7 cellular contexts compared by ENCODE assay signal in the genomic region with DNA sequence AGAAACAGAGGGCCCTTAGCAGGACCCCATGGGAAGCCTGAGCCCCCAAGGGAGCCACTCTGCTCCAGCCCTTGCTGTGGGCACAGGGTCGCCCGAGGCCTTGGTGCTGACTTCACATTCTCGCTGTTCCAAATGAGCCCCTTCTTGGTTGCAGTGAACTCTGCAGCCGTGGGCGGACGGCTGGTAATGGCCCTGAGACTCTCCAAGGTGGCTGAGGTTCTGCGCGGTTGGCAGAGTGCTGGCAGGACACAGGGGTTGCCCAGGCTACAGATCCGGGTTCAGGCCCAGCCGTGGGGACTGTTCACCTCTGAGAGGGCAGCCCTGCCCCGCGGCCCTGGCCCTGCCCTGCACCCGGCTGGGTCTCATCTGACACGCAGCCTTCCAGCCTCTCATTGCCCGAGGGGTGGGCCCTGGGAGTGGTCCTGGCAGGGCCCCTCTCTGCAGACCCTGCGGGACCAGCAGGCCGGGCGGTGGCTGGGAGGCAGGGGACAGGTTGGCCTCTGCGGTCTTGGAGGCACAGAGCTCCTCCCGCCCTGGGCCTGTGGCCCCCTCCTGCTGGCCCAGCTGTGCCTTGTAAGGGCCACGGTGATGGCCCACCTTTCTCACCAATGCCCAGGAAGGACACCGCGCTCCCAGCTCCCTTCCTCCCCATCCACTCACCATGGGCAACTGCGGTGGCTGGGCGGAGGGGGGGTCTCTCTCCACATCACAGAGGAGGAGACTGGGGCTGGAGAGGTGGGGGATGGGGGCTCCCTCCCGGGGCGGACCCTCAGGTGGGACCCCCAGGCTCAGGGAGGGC. TPM values are rescaled to one million over a fixed set of nuclear protein-coding genes. Genes with fewer than 3 reads are reported as not detected.
DNase-seq lines count a peak whose midpoint lies in the region; ATAC-seq and TF ChIP-seq lines count a peak whose summit lies in the region.

No MANE protein-coding gene starts in this region.

- TF ChIP-seq CTCF in GM12875 (IDR thresholded peaks at IDR 0.05; ENCODE audit: borderline replicate concordance, insufficient read depth, low read depth, low read length) (no peak), HEK293 (tag by site-specific recombination; IDR thresholded peaks at IDR 0.05) (no peak), psoas muscle (IDR thresholded peaks at IDR 0.05) (no peak)

- WGBS in right cardiac atrium: 67% methylated on average over 27 of the region's 27 CpGs
- WGBS in urinary bladder: 62% methylated on average over 27 of the region's 27 CpGs
- 61 to 71% (median 70%) methylated on average over 24 to 27 of the region's 27 CpGs for WGBS in psoas muscle, 3 donors

- DNase-seq in SJSA1 (ENCODE audit: low read depth in 1 of 2, low spot score in 2 of 2) (peak in 1 of 2 experiments; percentile 62), right cardiac atrium (no peak), psoas muscle (no peak)

- H3K27ac ChIP-seq in HEK293 (ENCODE audit: extremely low read depth, low read depth, low read length): peak overlapping the region; percentile 95
- H3K27ac ChIP-seq in SJSA1: peak overlapping the region; percentile 99
- H3K27ac ChIP-seq in right cardiac atrium (ENCODE audit: low read length): no peak overlapping the region
- peak overlapping the region; percentile 65 for H3K27ac ChIP-seq in urinary bladder (ENCODE audit: low read depth)
- H3K27ac ChIP-seq in psoas muscle: no peak overlapping the region

- peak overlapping the region; percentile 35 for H3K4me3 ChIP-seq in GM12875 (ENCODE audit: low read depth, low read length)
- H3K4me3 ChIP-seq in HEK293 (ENCODE audit: low read depth, low read length): peak overlapping the region; percentile 12
- H3K4me3 ChIP-seq in SJSA1: peak overlapping the region; percentile 40; the same call in 1 of the 2 replicates
- peak overlapping the region; percentile 41 for H3K4me3 ChIP-seq in right cardiac atrium (ENCODE audit: low read length)
- peak overlapping the region; percentile 49 for H3K4me3 ChIP-seq in urinary bladder (ENCODE audit: low read depth, low read length)
- H3K4me3 ChIP-seq in psoas muscle: no peak overlapping the region

- peaks cover 18% of the 10 kb centered on the region for H3K4me1 ChIP-seq in HEK293 (ENCODE audit: control insufficient read depth, insufficient read depth, low read length)
- peaks cover 81% of the 10 kb centered on the region for H3K4me1 ChIP-seq in SJSA1 (replicated peaks)
- no peaks in the 10 kb centered on the region for H3K4me1 ChIP-seq in right cardiac atrium (ENCODE audit: control insufficient read depth, insufficient read depth, low read length)
- H3K4me1 ChIP-seq in urinary bladder (ENCODE audit: insufficient read depth): no peaks in the 10 kb centered on the region
- H3K4me1 ChIP-seq in psoas muscle: no peaks in the 10 kb centered on the region

- H3K9me3 ChIP-seq in HEK293 (ENCODE audit: control insufficient read depth, insufficient read depth, low read depth, low read length) (no peaks in the 10 kb centered on the region), SJSA1 (replicated peaks) (no peaks in the 10 kb centered on the region), right cardiac atrium (ENCODE audit: control insufficient read depth, low read length) (no peaks in the 10 kb centered on the region), psoas muscle (no peaks in the 10 kb centered on the region)

- peak in 1 of 2 donors; percentile 5 for ATAC-seq in right cardiac atrium
- no peak for ATAC-seq in GM21447 (IDR thresholded peaks at IDR 0.05; ENCODE audit: unreplicated experiment)
- no peak for ATAC-seq in psoas muscle

- H3K36me3 ChIP-seq in HEK293 (ENCODE audit: control insufficient read depth in 2 of 2, insufficient read depth in 1 of 2, low read length in 2 of 2) (no peaks in the 10 kb centered on the region), SJSA1 (peaks cover 25% of the 10 kb centered on the region), urinary bladder (ENCODE audit: insufficient read depth) (no peaks in the 10 kb centered on the region), psoas muscle (ENCODE audit: insufficient read depth in 1 of 2, low read depth in 1 of 2) (no peaks in the 10 kb centered on the region)

- intact Hi-C loops in right cardiac atrium (cut with DNase I) (no loop called here), psoas muscle (cut with DNase I) (no loop called here)

- POLR2A ChIA-PET in HEK293 (lab: Yijun Ruan, JAX): interaction anchor here (0.5 to 0.7 kb wide), 3 partner anchors 22 to 91 kb away, joined by 3 to 6 read pairs (median 3); no protein-coding TSS in a partner anchor

- no peaks in the 10 kb centered on the region for H3K27me3 ChIP-seq in SJSA1 (replicated peaks)
- no peaks in the 10 kb centered on the region for H3K27me3 ChIP-seq in right cardiac atrium (ENCODE audit: control insufficient read depth, insufficient read depth)
- H3K27me3 ChIP-seq in psoas muscle (ENCODE audit: insufficient read depth in 3 of 3, low read length in 2 of 3): peaks cover 0 to 41% (median 9%) of the 10 kb centered on the region in 3 donors

- CTCF ChIA-PET in HEK293 (lab: Yijun Ruan, JAX): interaction anchor here (0.8 to 1.0 kb wide), 2 partner anchors 51 to 56 kb away, joined by 3 to 5 read pairs; no protein-coding TSS in a partner anchor

TF ChIP-seq in HEK293, 187 proteins besides CTCF, POLR2A, EP300 and RAD21 (continues in another document):
- TF ChIP-seq ZIC2 (tag by site-specific recombination; IDR thresholded peaks at IDR 0.05) (peak; percentile 82), ZEB2 (tag by site-specific recombination; IDR thresholded peaks at IDR 0.05) (peak; percentile 49), ZNF501 (tag by site-specific recombination; IDR thresholded peaks at IDR 0.05) (0 out of 2 replicates have a peak, but pooled peaks have one; percentile 44), ZNF629 (tag by site-specific recombination; IDR thresholded peaks at IDR 0.05) (0 out of 2 replicates have a peak, but pooled peaks have one; percentile 5), ZBTB20 (tag by site-specific recombination; IDR thresholded peaks at IDR 0.05) (peak; percentile 66), ZNF510 (tag by site-specific recombination; IDR thresholded peaks at IDR 0.05; ENCODE audit: insufficient replicate concordance) (no peak), ZBTB7A (tag by site-specific recombination; IDR thresholded peaks at IDR 0.05; ENCODE audit: low read depth) (peak; percentile 40; the same call in 1 of the 2 replicates), ZFHX2 (tag by site-specific recombination; conservative IDR thresholded peaks at IDR 0.05) (peak; percentile 74), GLIS2 (tag by site-specific recombination; IDR thresholded peaks at IDR 0.05) (peak; percentile 43), ZNF133 (tag by site-specific recombination; IDR thresholded peaks at IDR 0.05) (no peak), ZNF335 (tag by site-specific recombination; conservative IDR thresholded peaks at IDR 0.05) (peak; percentile 71), ZNF777 (tag by site-specific recombination; IDR thresholded peaks at IDR 0.05; ENCODE audit: borderline replicate concordance) (no peak), ZBTB17 (tag by site-specific recombination; IDR thresholded peaks at IDR 0.05) (peak; percentile 28; the same call in 1 of the 2 replicates), ZNF585B (tag by site-specific recombination; IDR thresholded peaks at IDR 0.05) (no peak; the same call in 1 of the 2 replicates)
- TF ChIP-seq, protein P1, sequence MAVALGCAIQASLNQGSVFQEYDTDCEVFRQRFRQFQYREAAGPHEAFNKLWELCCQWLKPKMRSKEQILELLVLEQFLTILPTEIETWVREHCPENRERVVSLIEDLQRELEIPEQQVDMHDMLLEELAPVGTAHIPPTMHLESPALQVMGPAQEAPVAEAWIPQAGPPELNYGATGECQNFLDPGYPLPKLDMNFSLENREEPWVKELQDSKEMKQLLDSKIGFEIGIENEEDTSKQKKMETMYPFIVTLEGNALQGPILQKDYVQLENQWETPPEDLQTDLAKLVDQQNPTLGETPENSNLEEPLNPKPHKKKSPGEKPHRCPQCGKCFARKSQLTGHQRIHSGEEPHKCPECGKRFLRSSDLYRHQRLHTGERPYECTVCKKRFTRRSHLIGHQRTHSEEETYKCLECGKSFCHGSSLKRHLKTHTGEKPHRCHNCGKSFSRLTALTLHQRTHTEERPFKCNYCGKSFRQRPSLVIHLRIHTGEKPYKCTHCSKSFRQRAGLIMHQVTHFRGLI (tag by site-specific recombination; IDR thresholded peaks at IDR 0.05): 0 out of 2 replicates have a peak, but pooled peaks have one; percentile 48
- TF ChIP-seq, protein P2, sequence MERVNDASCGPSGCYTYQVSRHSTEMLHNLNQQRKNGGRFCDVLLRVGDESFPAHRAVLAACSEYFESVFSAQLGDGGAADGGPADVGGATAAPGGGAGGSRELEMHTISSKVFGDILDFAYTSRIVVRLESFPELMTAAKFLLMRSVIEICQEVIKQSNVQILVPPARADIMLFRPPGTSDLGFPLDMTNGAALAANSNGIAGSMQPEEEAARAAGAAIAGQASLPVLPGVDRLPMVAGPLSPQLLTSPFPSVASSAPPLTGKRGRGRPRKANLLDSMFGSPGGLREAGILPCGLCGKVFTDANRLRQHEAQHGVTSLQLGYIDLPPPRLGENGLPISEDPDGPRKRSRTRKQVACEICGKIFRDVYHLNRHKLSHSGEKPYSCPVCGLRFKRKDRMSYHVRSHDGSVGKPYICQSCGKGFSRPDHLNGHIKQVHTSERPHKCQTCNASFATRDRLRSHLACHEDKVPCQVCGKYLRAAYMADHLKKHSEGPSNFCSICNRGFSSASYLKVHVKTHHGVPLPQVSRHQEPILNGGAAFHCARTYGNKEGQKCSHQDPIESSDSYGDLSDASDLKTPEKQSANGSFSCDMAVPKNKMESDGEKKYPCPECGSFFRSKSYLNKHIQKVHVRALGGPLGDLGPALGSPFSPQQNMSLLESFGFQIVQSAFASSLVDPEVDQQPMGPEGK (tag by site-specific recombination; IDR thresholded peaks at IDR 0.05): peak; percentile 68
- TF ChIP-seq, protein P3, sequence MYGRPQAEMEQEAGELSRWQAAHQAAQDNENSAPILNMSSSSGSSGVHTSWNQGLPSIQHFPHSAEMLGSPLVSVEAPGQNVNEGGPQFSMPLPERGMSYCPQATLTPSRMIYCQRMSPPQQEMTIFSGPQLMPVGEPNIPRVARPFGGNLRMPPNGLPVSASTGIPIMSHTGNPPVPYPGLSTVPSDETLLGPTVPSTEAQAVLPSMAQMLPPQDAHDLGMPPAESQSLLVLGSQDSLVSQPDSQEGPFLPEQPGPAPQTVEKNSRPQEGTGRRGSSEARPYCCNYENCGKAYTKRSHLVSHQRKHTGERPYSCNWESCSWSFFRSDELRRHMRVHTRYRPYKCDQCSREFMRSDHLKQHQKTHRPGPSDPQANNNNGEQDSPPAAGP (tag by site-specific recombination; IDR thresholded peaks at IDR 0.05): 0 out of 2 replicates have a peak, but pooled peaks have one; percentile 36

RNA-seq across cellular contexts. Expression of a gene that starts 51.6 kb away (rescaled TPM):
- total RNA-seq in SJSA1 (2014; rRNA removed; shearing (Covaris generic)): 17.8 and 22.6 TPM in 2 replicates
- 1 to 10 TPM in 2 of 4 donors, under 1 TPM in 2; 0.17 to 3.7 (median 1.6) TPM for total RNA-seq in right cardiac atrium
- polyA plus RNA-seq in right cardiac atrium: 0.41 TPM
- total RNA-seq in urinary bladder: 6.7 TPM
- polyA plus RNA-seq in urinary bladder: 6.5 TPM
- total RNA-seq in psoas muscle: 1 to 10 TPM in 2 of 4 donors, under 1 TPM in 2; 0.45 to 7.4 (median 1.2) TPM
- under 1 TPM; 0.10 to 0.39 (median 0.13) TPM for polyA plus RNA-seq in psoas muscle

Comparison
In these comparisons a context has a peak if more than half of its experiments do, and no peak if none do; other contexts are left out.
1. H3K27ac ChIP-seq: peak in HEK293 (single experiment), SJSA1 (single experiment) and urinary bladder (single experiment); none in right cardiac atrium (single experiment) and psoas muscle (single experiment).